Comparison of ENCODE assay signal across 32 cellular contexts in the genomic region with DNA sequence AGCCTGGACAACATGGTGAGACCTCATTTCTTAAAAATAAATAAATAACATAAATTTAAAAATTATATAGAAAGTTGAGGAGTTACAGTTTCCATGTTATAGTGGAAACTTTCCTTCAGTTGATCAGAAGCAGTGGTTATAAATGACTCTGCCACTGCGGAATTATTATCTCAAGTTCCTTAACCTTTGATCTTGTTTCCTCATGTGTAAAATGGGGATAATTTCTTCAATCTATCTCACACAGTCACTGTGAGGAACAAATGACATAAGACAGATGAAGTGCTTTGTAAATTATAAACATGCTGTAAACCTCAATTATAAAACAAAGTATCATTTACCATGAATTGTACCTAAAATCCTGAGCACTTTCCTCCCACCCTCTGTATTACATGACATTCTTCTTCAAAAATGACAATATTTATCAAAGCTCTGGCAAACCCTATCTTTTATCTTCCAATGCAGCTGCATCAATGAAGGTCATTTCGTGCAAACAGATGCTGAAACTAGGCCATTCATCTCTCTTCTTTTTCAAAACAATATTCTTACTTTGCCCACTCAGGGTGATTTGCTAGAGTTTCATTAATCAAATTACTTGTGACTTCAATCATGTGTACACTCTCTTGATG.
"Had no signal": no experiment of that assay in that cellular context is flagged by ENCODE, and none has a peak within 500 bp of the region (broad histone marks: within the 10 kb centered on the region; RNA-seq: fewer than 3 reads in every experiment).

No MANE protein-coding gene starts in this region.

- H3K27me3 Mint-ChIP-seq: activated B cell treated with CpG ODN at 0.5 μM for 24 hours; activated CD8-positive, alpha-beta T cell treated with anti-CD3 and anti-CD28 coated beads for 36 hours; activated naive CD8-positive, alpha-beta T cell treated with anti-CD3 and anti-CD28 coated beads for 36 hours had no signal

- H3K4me3 Mint-ChIP-seq: activated B cell treated with CpG ODN at 0.5 μM for 24 hours; activated CD8-positive, alpha-beta T cell treated with anti-CD3 and anti-CD28 coated beads for 36 hours; activated naive CD4-positive, alpha-beta T cell treated with anti-CD3 and anti-CD28 coated beads for 36 hours; activated naive CD8-positive, alpha-beta T cell treated with anti-CD3 and anti-CD28 coated beads for 36 hours; activated T-helper 1 cell treated with anti-CD3 and anti-CD28 coated beads, Interleukin-12 subunit alpha, Interleukin-12 subunit beta, Interleukin-2, Interleukin-4 antibody, amounts not matched to agents 30 ng/mL and 10 ng/mL and 1 ng/mL, durations not matched to agents 14 hours and 24 hours and 36 hours had no signal

- DNase-seq: activated B cell treated with CpG ODN at 0.5 μM for 24 hours; activated CD4-positive, alpha-beta T cell treated with anti-CD3 and anti-CD28 coated beads for 4 hours; activated CD4-positive, CD25-positive, alpha-beta regulatory T cell treated with anti-CD3 and anti-CD28 coated beads, Interleukin-2, amount 50 U/mL, for 72 hours; activated CD8-positive, alpha-beta T cell treated with anti-CD3 and anti-CD28 coated beads for 36 hours; activated gamma-delta T cell treated with Interleukin-2 at 50 U/mL for 16 hours; activated naive CD4-positive, alpha-beta T cell treated with anti-CD3 and anti-CD28 coated beads for 36 hours; activated naive CD8-positive, alpha-beta T cell treated with anti-CD3 and anti-CD28 coated beads for 36 hours; activated T-cell treated with anti-CD3 and anti-CD28 coated beads, Interleukin-2, amount 50 U/mL, for 1 hour; amniotic stem cell; aorta; brain microvascular endothelial cell; central memory CD4-positive, alpha-beta T cell; MM.1S; MV-4-11; NCI-H1092; NCI-H1436 treated with DMSO at 0.1 percent for 48 hours; NCI-H1694 treated with DMSO at 0.1 percent for 48 hours; NCI-H2029; NCI-H2171; NCI-H510A; NCI-H526; NCI-H748 treated with DMSO at 0.1 percent for 48 hours; NK-92 treated with Interleukin-12 subunit alpha and Interleukin-12 subunit beta, amount 100 ng/mL, for 24 hours; PC-3; Peyer's patch; SIG-M5; T-helper 1 cell; T-helper 2 cell; T-helper 9 cell had no signal

- H3K27ac Mint-ChIP-seq: activated B cell treated with CpG ODN at 0.5 μM for 24 hours; activated CD8-positive, alpha-beta T cell treated with anti-CD3 and anti-CD28 coated beads for 36 hours; activated naive CD4-positive, alpha-beta T cell treated with anti-CD3 and anti-CD28 coated beads for 36 hours; activated naive CD8-positive, alpha-beta T cell treated with anti-CD3 and anti-CD28 coated beads for 36 hours; activated T-helper 1 cell treated with anti-CD3 and anti-CD28 coated beads, Interleukin-12 subunit alpha, Interleukin-12 subunit beta, Interleukin-2, Interleukin-4 antibody, amounts not matched to agents 30 ng/mL and 10 ng/mL and 1 ng/mL, durations not matched to agents 14 hours and 24 hours and 36 hours had no signal

- H3K4me3 ChIP-seq: Peyer's patch had no signal

- ATAC-seq: activated CD8-positive, alpha-beta T cell treated with anti-CD3 and anti-CD28 coated beads for 36 hours; PC-3; Right ventricle myocardium inferior; SK-N-SH treated with all-trans-retinoic acid at 6 μM for 48 hours had no signal

- H3K9me3 Mint-ChIP-seq: activated B cell treated with CpG ODN at 0.5 μM for 24 hours; activated CD8-positive, alpha-beta T cell treated with anti-CD3 and anti-CD28 coated beads for 36 hours; activated naive CD4-positive, alpha-beta T cell treated with anti-CD3 and anti-CD28 coated beads for 36 hours; activated naive CD8-positive, alpha-beta T cell treated with anti-CD3 and anti-CD28 coated beads for 36 hours; activated T-helper 1 cell treated with anti-CD3 and anti-CD28 coated beads, Interleukin-12 subunit alpha, Interleukin-12 subunit beta, Interleukin-2, Interleukin-4 antibody, amounts not matched to agents 30 ng/mL and 10 ng/mL and 1 ng/mL, durations not matched to agents 14 hours and 24 hours and 36 hours had no signal

- H3K4me1 Mint-ChIP-seq: activated B cell treated with CpG ODN at 0.5 μM for 24 hours had no signal
